Comparison of ENCODE assay signal across 29 cellular contexts in the genomic region with DNA sequence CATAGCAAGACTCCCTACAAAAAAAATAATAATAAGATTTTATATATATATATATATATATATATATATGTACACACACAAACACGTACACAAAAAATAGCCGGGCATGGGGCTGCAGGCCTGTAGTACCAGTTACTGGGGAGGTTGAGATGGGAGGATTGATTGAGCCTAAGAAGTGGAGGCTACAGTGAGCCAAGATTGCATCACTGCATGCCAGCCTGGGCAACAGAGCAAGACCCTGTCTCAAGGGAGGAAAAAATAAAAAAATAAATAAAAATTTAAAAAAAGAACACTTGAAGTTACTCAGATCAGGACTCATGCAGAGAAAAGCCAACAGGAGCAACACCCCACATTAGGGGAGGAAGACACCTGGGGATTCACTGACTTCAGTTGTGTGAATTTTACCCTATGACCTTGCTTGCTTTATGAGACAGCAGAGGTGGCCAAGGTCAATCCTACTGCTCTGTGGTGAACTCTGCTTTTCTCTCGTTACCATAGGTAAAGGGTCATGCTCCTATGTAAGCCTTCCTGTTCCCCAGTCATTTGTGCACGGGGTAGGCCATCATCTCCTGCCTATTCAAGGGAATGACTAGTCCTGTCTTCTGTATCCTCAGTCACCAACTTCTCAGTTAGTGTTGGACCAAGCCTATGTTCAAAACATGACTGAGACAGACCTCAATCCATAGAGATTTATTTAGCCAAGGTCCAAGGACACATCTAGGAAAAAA.
"Had no signal": no experiment of that assay in that cellular context is flagged by ENCODE, and none has a peak within 500 bp of the region (broad histone marks: within the 10 kb centered on the region; RNA-seq: fewer than 3 reads in every experiment).

No MANE protein-coding gene starts in this region.

- H3K9me3 Mint-ChIP-seq: activated naive CD4-positive, alpha-beta T cell treated with anti-CD3 and anti-CD28 coated beads, Interleukin-2, amount 50 U/mL, for 24 hours; activated T-helper 1 cell treated with anti-CD3 and anti-CD28 coated beads, Interleukin-12 subunit alpha, Interleukin-12 subunit beta, Interleukin-2, Interleukin-4 antibody, amounts not matched to agents 30 ng/mL and 10 ng/mL and 1 ng/mL, durations not matched to agents 14 hours and 24 hours and 36 hours; neural progenitor cell; T-helper 1 cell treated with Interleukin-12 subunit alpha and Interleukin-12 subunit beta and Interleukin-4 antibody, amounts not matched to agents 30 μg/mL and 1 μg/mL, for 36 hours had no signal

- H3K27ac ChIP-seq: ascending aorta, neural progenitor cell had no signal

- H3K36me3 ChIP-seq: adrenal gland, ascending aorta, brain microvascular endothelial cell, neural progenitor cell, sigmoid colon, transverse colon, uterus had no signal

- DNase-seq: activated CD4-positive, alpha-beta T cell treated with anti-CD3 and anti-CD28 coated beads for 48 hours; activated CD4-positive, CD25-positive, alpha-beta regulatory T cell; activated CD8-positive, alpha-beta memory T cell treated with anti-CD3 and anti-CD28 coated beads, Interleukin-2, amount 10 ng/mL, durations not matched to agents 7 days and 5 days; activated CD8-positive, alpha-beta T cell treated with anti-CD3 and anti-CD28 coated beads for 36 hours; activated gamma-delta T cell treated with Interleukin-2 at 50 U/mL for 16 hours; activated T-cell treated with anti-CD3 and anti-CD28 coated beads for 4 hours; adrenal gland; brain microvascular endothelial cell; central memory CD4-positive, alpha-beta T cell; dermis blood vessel endothelial cell; effector CD8-positive, alpha-beta T cell; foreskin melanocyte; glutamatergic neuron; hippocampal formation; islet precursor cell; left cardiac atrium; mesenchymal stem cell; naive thymus-derived CD4-positive, alpha-beta T cell; sigmoid colon; stimulated activated CD4-positive, alpha-beta T cell treated with anti-CD3 and anti-CD28 coated beads, Interleukin-15, amount 100 ng/mL, for 24 hours; stimulated activated naive B cell treated with anti-CD40 and anti-IgM and Interleukin-4, amounts not matched to agents 10 μg/mL and 1 μg/mL and 100 μg/mL, for 72 hours; transverse colon; uterus had no signal

- H3K27me3 ChIP-seq: adrenal gland, ascending aorta, brain microvascular endothelial cell, neural progenitor cell, sigmoid colon, transverse colon, uterus had no signal

- H3K4me2 ChIP-seq: neural progenitor cell, smooth muscle cell had no signal

- H3K9me3 ChIP-seq: adrenal gland, ascending aorta, transverse colon, uterus had no signal

- H3K36me3 Mint-ChIP-seq: activated naive CD4-positive, alpha-beta T cell treated with anti-CD3 and anti-CD28 coated beads, Interleukin-2, amount 50 U/mL, for 24 hours; naive thymus-derived CD4-positive, alpha-beta T cell; neural progenitor cell had no signal

- H3K4me3 Mint-ChIP-seq: neural progenitor cell had no signal

- ATAC-seq: stimulated activated naive B cell treated with anti-CD40 and anti-IgM and Interleukin-4, amounts not matched to agents 10 μg/mL and 1 μg/mL and 100 μg/mL, for 72 hours had no signal

- H3K27ac Mint-ChIP-seq: activated naive CD4-positive, alpha-beta T cell treated with anti-CD3 and anti-CD28 coated beads, Interleukin-2, amount 50 U/mL, for 24 hours; neural progenitor cell; stimulated activated naive B cell treated with anti-CD40 and anti-IgM and Interleukin-4, amounts not matched to agents 10 μg/mL and 1 μg/mL and 100 μg/mL, for 72 hours had no signal

- H3K4me3 ChIP-seq: neural progenitor cell, smooth muscle cell had no signal

- H3K4me1 ChIP-seq: adrenal gland, ascending aorta had no signal
